In genomic region chr1:173867753-173868265, GRCh38 we compare ENCODE assay signal across 8 cellular contexts. TPM values are rescaled to one million over a fixed set of nuclear protein-coding genes. Genes with fewer than 3 reads are reported as not detected.
A peak's percentile ranks its signal among the peaks of the same experiment; 100 is the strongest.
DNase-seq lines count a peak whose midpoint lies in the region; ATAC-seq lines count a peak whose summit lies in the region.

GAS5 (minus strand) TSS chr1:173867989.

- POLR2A ChIA-PET in naive thymus-derived CD4-positive, alpha-beta T cell (lab: Charles Lee) = interaction anchor here (0.5 to 3.6 kb wide), 25 partner anchors 8 to 1335 kb away, joined by 3 to 28 read pairs (median 3); partner anchors contain the start of genes CACYBP, CENPL, DARS2 and KLHL20

- H2AFZ ChIP-seq in Karpas-422 (ENCODE audit: low read length) = no peak within 1 kb of the TSS

- peak within 1 kb of the TSS; percentile 94 for H3K4me3 ChIP-seq in Karpas-422 (ENCODE audit: low read length)
- peak within 1 kb of the TSS; percentile 88 for H3K4me3 ChIP-seq in naive thymus-derived CD4-positive, alpha-beta T cell (ENCODE audit: low read length)

- peaks cover 72% of the 10 kb centered on the region for H3K36me3 Mint-ChIP-seq in activated T-helper 17 cell treated with anti-CD3 and anti-CD28 coated beads, Interleukin-2, amount 50 U/mL, for 72 hours (ENCODE audit: low read depth)
- H3K36me3 Mint-ChIP-seq in naive thymus-derived CD4-positive, alpha-beta T cell = peaks cover 16 to 52% (median 45%) of the 10 kb centered on the region in 5 donors
- H3K36me3 Mint-ChIP-seq in stimulated activated naive B cell treated with anti-CD40 and anti-IgM and Interleukin-4, amounts not matched to agents 10 μg/mL and 1 μg/mL and 100 μg/mL, for 72 hours = peaks cover 49 to 68% of the 10 kb centered on the region in 2 donors

- peak within 1 kb of the TSS; percentile 93 for H3K27ac Mint-ChIP-seq in activated T-helper 17 cell treated with anti-CD3 and anti-CD28 coated beads, Interleukin-2, amount 50 U/mL, for 72 hours
- peak within 1 kb of the TSS; percentile 85 to 99 (median 97) for H3K27ac Mint-ChIP-seq in naive thymus-derived CD4-positive, alpha-beta T cell
- peak within 1 kb of the TSS; percentile 99 for H3K27ac Mint-ChIP-seq in stimulated activated naive B cell treated with anti-CD40 and anti-IgM and Interleukin-4, amounts not matched to agents 10 μg/mL and 1 μg/mL and 100 μg/mL, for 72 hours

- H3K9ac ChIP-seq in Karpas-422 (ENCODE audit: low read length) = peak within 1 kb of the TSS; percentile 92

- H3K79me2 ChIP-seq in Karpas-422 (ENCODE audit: low read length) = peaks cover 24% of the 10 kb centered on the region

- no peaks in the 10 kb centered on the region for H3K27me3 ChIP-seq in Karpas-422 (ENCODE audit: low read length)
- H3K27me3 ChIP-seq in naive thymus-derived CD4-positive, alpha-beta T cell (ENCODE audit: control insufficient read depth in 2 of 2, insufficient read depth in 2 of 2, low read length in 2 of 2) = no peaks in the 10 kb centered on the region

- H4K20me1 ChIP-seq in Karpas-422 (ENCODE audit: insufficient read depth, low read depth, low read length) = peaks cover 39% of the 10 kb centered on the region

- H3K9me3 Mint-ChIP-seq in activated T-helper 17 cell treated with anti-CD3 and anti-CD28 coated beads, Interleukin-2, amount 50 U/mL, for 72 hours = no peaks in the 10 kb centered on the region
- H3K9me3 Mint-ChIP-seq in naive thymus-derived CD4-positive, alpha-beta T cell = peaks cover 0 to 5% (median 0%) of the 10 kb centered on the region in 11 donors
- no peaks in the 10 kb centered on the region for H3K9me3 Mint-ChIP-seq in stimulated activated naive B cell treated with anti-CD40 and anti-IgM and Interleukin-4, amounts not matched to agents 10 μg/mL and 1 μg/mL and 100 μg/mL, for 72 hours

- DNase-seq in DMS79 (lab: John Stamatoyannopoulos, UW) (peak; percentile 100), Karpas-422 (peak; percentile 100), RKO (ENCODE audit: low spot score) (peak; percentile 99), fibroblast of gingiva (ENCODE audit: low read depth) (peak; percentile 99)
- peak; percentile 88 to 100 (median 99) for DNase-seq in naive thymus-derived CD4-positive, alpha-beta T cell
- DNase-seq in stimulated activated naive B cell treated with anti-CD40 and anti-IgM and Interleukin-4, amounts not matched to agents 10 μg/mL and 1 μg/mL and 100 μg/mL, for 72 hours = peak; percentile 99

- H3K4me2 ChIP-seq in Karpas-422 (ENCODE audit: low read depth, low read length, poor library complexity, severe bottlenecking) = peak within 1 kb of the TSS; percentile 96

- no peaks in the 10 kb centered on the region for H3K9me3 ChIP-seq in Karpas-422 (ENCODE audit: low read length)
- no peaks in the 10 kb centered on the region for H3K9me3 ChIP-seq in naive thymus-derived CD4-positive, alpha-beta T cell (ENCODE audit: control insufficient read depth in 2 of 3, low read length in 3 of 3)

- H3K4me1 Mint-ChIP-seq in activated T-helper 17 cell treated with anti-CD3 and anti-CD28 coated beads, Interleukin-2, amount 50 U/mL, for 72 hours = peaks cover 38% of the 10 kb centered on the region
- H3K4me1 Mint-ChIP-seq in naive thymus-derived CD4-positive, alpha-beta T cell = peaks cover 50 to 80% (median 66%) of the 10 kb centered on the region in 7 donors
- peaks cover 36 to 61% of the 10 kb centered on the region in 2 donors for H3K4me1 Mint-ChIP-seq in stimulated activated naive B cell treated with anti-CD40 and anti-IgM and Interleukin-4, amounts not matched to agents 10 μg/mL and 1 μg/mL and 100 μg/mL, for 72 hours

- peak within 1 kb of the TSS; percentile 92 for H3K27ac ChIP-seq in Karpas-422 (ENCODE audit: low read length)
- H3K27ac ChIP-seq in naive thymus-derived CD4-positive, alpha-beta T cell (ENCODE audit: low read depth, low read length) = peak within 1 kb of the TSS; percentile 93

- peaks cover 37% of the 10 kb centered on the region for H3K4me1 ChIP-seq in Karpas-422 (ENCODE audit: low read length)
- H3K4me1 ChIP-seq in naive thymus-derived CD4-positive, alpha-beta T cell (ENCODE audit: control insufficient read depth in 2 of 2, insufficient read depth in 2 of 2, low read length in 2 of 2) = peaks cover 42 to 62% of the 10 kb centered on the region in 2 donors

- intact Hi-C loops in naive thymus-derived CD4-positive, alpha-beta T cell (cut with micrococcal nuclease) = loop anchor here (1.0 to 5.0 kb wide), 18 partner anchors 44 to 1426 kb away; partner anchors contain the start of genes CENPL (in 2 of the 2), DARS2 (in 2 of the 2), KLHL20 (in 2 of the 2) and MRPS14 (in 2 of the 2)

- CTCF ChIA-PET in naive thymus-derived CD4-positive, alpha-beta T cell (lab: Charles Lee) = interaction anchor here (0.7 to 0.9 kb wide), 3 partner anchors 153 to 391 kb away, joined by 3 to 4 read pairs (median 3); partner anchors contain the start of gene KLHL20

- peak within 1 kb of the TSS; percentile 88 for H3K4me3 Mint-ChIP-seq in activated T-helper 17 cell treated with anti-CD3 and anti-CD28 coated beads, Interleukin-2, amount 50 U/mL, for 72 hours
- peak within 1 kb of the TSS; percentile 92 to 98 (median 95) for H3K4me3 Mint-ChIP-seq in naive thymus-derived CD4-positive, alpha-beta T cell
- peak within 1 kb of the TSS; percentile 93 to 97 for H3K4me3 Mint-ChIP-seq in stimulated activated naive B cell treated with anti-CD40 and anti-IgM and Interleukin-4, amounts not matched to agents 10 μg/mL and 1 μg/mL and 100 μg/mL, for 72 hours

- no peaks in the 10 kb centered on the region for H3K9me2 ChIP-seq in Karpas-422 (replicated peaks; ENCODE audit: insufficient read depth, low read length)

- H3K36me3 ChIP-seq in Karpas-422 (ENCODE audit: insufficient read depth, low read length) = peaks cover 48% of the 10 kb centered on the region
- peaks cover 3 to 48% (median 17%) of the 10 kb centered on the region in 3 experiments for H3K36me3 ChIP-seq in naive thymus-derived CD4-positive, alpha-beta T cell (ENCODE audit: control insufficient read depth in 2 of 3, insufficient read depth in 3 of 3, low read length in 3 of 3)

- peak; percentile 67 for ATAC-seq in GM21737 (IDR thresholded peaks at IDR 0.05; ENCODE audit: unreplicated experiment)
- peak; percentile 83 for ATAC-seq in activated T-helper 17 cell treated with anti-CD3 and anti-CD28 coated beads, Interleukin-2, amount 50 U/mL, for 72 hours (replicated peaks)
- peak; percentile 92 for ATAC-seq in naive thymus-derived CD4-positive, alpha-beta T cell
- peak; percentile 82 to 85 for ATAC-seq in stimulated activated naive B cell treated with anti-CD40 and anti-IgM and Interleukin-4, amounts not matched to agents 10 μg/mL and 1 μg/mL and 100 μg/mL, for 72 hours (replicated peaks)

- H3K27me3 Mint-ChIP-seq in activated T-helper 17 cell treated with anti-CD3 and anti-CD28 coated beads, Interleukin-2, amount 50 U/mL, for 72 hours = no peaks in the 10 kb centered on the region
- H3K27me3 Mint-ChIP-seq in naive thymus-derived CD4-positive, alpha-beta T cell = peaks cover 0 to 4% (median 0%) of the 10 kb centered on the region in 5 donors
- no peaks in the 10 kb centered on the region for H3K27me3 Mint-ChIP-seq in stimulated activated naive B cell treated with anti-CD40 and anti-IgM and Interleukin-4, amounts not matched to agents 10 μg/mL and 1 μg/mL and 100 μg/mL, for 72 hours

RNA-seq across cellular contexts. Expression of gene GAS5, which starts in this region (rescaled TPM):
- total RNA-seq in Karpas-422 (2014; rRNA removed; shearing (Covaris generic); ENCODE audit: low replicate concordance) = 636 and 838 TPM in 2 replicates
- 100 to 1,000 TPM; 646 to 717 TPM for total RNA-seq in activated T-helper 17 cell treated with anti-CD3 and anti-CD28 coated beads, Interleukin-2, amount 50 U/mL, for 72 hours
- 100 to 1,000 TPM; 371 to 954 (median 885) TPM for total RNA-seq in naive thymus-derived CD4-positive, alpha-beta T cell
- polyA plus RNA-seq in naive thymus-derived CD4-positive, alpha-beta T cell = 100 to 1,000 TPM; 493 to 676 TPM

Comparison
In these comparisons a context has a peak if more than half of its experiments do, and no peak if none do; other contexts are left out.
1. Peak in every context shown above with its lines: DNase-seq, ATAC-seq, H3K4me3 ChIP-seq and H3K27ac ChIP-seq.